In the genomic region with DNA sequence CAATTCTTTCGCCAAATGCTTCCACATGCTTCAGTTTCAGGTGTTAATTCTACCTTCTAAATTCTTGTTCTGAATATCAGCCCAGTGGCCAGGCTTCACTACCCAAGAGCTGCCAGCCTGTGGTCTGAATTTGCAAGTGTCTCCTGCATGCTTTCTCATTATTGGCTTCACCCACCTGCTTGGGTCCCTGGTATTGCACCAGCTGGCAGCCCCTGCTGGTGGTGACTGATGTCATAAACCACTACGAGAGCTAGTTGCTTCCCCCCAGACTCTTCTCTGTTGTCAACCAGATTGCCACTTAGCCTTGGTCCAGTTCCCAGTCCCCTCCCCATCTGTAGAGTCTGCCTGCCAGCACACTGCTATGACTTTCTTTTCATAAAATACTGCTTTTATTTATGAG, we compare ENCODE assay signal across 11 cellular contexts.
A peak's percentile ranks its signal among the peaks of the same experiment; 100 is the strongest.
DNase-seq lines count a peak whose midpoint lies in the region; ATAC-seq and TF ChIP-seq lines count a peak whose summit lies in the region.
"Had no signal": no experiment of that assay in that cellular context is flagged by ENCODE, and none has a peak within 500 bp of the region (broad histone marks: within the 10 kb centered on the region; RNA-seq: fewer than 3 reads in every experiment).

No MANE protein-coding gene starts in this region.

- H3K4me1 ChIP-seq in OCI-LY1 (ENCODE audit: insufficient read depth, low read length, severe bottlenecking) (peaks cover 60% of the 10 kb centered on the region), testis (no peaks in the 10 kb centered on the region)

- H3K9ac ChIP-seq in OCI-LY1 (ENCODE audit: low read length): peak overlapping the region; percentile 56

- no peak overlapping the region for H3K4me3 Mint-ChIP-seq in activated CD8-positive, alpha-beta T cell treated with anti-CD3 and anti-CD28 coated beads, Interleukin-2, amount 10 ng/mL, durations not matched to agents 7 days and 5 days
- no peak overlapping the region for H3K4me3 Mint-ChIP-seq in activated naive CD8-positive, alpha-beta T cell treated with anti-CD3 and anti-CD28 coated beads for 36 hours

- no peak overlapping the region for H2AFZ ChIP-seq in OCI-LY1 (ENCODE audit: low read length)

- no peaks in the 10 kb centered on the region for H4K20me1 ChIP-seq in OCI-LY1 (ENCODE audit: insufficient read depth, low read length)

- no peak for TF ChIP-seq POLR2A in testis (IDR thresholded peaks at IDR 0.05)

- peak overlapping the region; percentile 49 for H3K4me3 ChIP-seq in OCI-LY1 (ENCODE audit: low read depth, low read length, poor library complexity, severe bottlenecking)
- H3K4me3 ChIP-seq in testis: no peak overlapping the region
- H3K4me3 ChIP-seq: thoracic aorta had no signal

- ATAC-seq in GM21367 (IDR thresholded peaks at IDR 0.05; ENCODE audit: unreplicated experiment) (peak; percentile 80), HG03175 (IDR thresholded peaks at IDR 0.05; ENCODE audit: unreplicated experiment) (peak; percentile 84)
- ATAC-seq in activated CD8-positive, alpha-beta T cell treated with anti-CD3 and anti-CD28 coated beads, Interleukin-2, amount 10 ng/mL, durations not matched to agents 7 days and 5 days: no peak

- peak overlapping the region; percentile 94 for H3K27ac ChIP-seq in OCI-LY1 (ENCODE audit: low read depth, low read length, poor library complexity, severe bottlenecking)
- H3K27ac ChIP-seq in testis: no peak overlapping the region
- H3K27ac ChIP-seq: C4-2B, thoracic aorta had no signal

- no peak overlapping the region for H3K27ac Mint-ChIP-seq in activated CD8-positive, alpha-beta T cell treated with anti-CD3 and anti-CD28 coated beads, Interleukin-2, amount 10 ng/mL, durations not matched to agents 7 days and 5 days
- H3K27ac Mint-ChIP-seq in activated naive CD8-positive, alpha-beta T cell treated with anti-CD3 and anti-CD28 coated beads for 36 hours: no peak overlapping the region

- H3K36me3 Mint-ChIP-seq in activated CD8-positive, alpha-beta T cell treated with anti-CD3 and anti-CD28 coated beads, Interleukin-2, amount 10 ng/mL, durations not matched to agents 7 days and 5 days (ENCODE audit: low read depth): peaks cover 2% of the 10 kb centered on the region
- H3K36me3 Mint-ChIP-seq in activated naive CD8-positive, alpha-beta T cell treated with anti-CD3 and anti-CD28 coated beads for 36 hours: no peaks in the 10 kb centered on the region
- H3K36me3 Mint-ChIP-seq: brain had no signal

- H3K9me3 ChIP-seq in OCI-LY1 (ENCODE audit: low read length) (no peaks in the 10 kb centered on the region), testis (no peaks in the 10 kb centered on the region)
- H3K9me3 ChIP-seq: thoracic aorta had no signal

- H3K79me2 ChIP-seq in OCI-LY1 (ENCODE audit: insufficient read depth, low read length): no peaks in the 10 kb centered on the region

- H3K36me3 ChIP-seq in OCI-LY1 (ENCODE audit: insufficient read depth, low read length): no peaks in the 10 kb centered on the region
- no peaks in the 10 kb centered on the region for H3K36me3 ChIP-seq in testis (ENCODE audit: low read depth, missing control alignments)
- H3K36me3 ChIP-seq: thoracic aorta had no signal

- CTCF ChIA-PET in activated CD8-positive, alpha-beta T cell treated with anti-CD3 and anti-CD28 coated beads, Interleukin-2, amount 10 ng/mL, durations not matched to agents 7 days and 5 days (lab: Charles Lee): no interaction called here

- WGBS in testis, 2 donors: 85 to 89% methylated on average over 2 of the region's 2 CpGs

- POLR2A ChIA-PET in activated CD8-positive, alpha-beta T cell treated with anti-CD3 and anti-CD28 coated beads, Interleukin-2, amount 10 ng/mL, durations not matched to agents 7 days and 5 days (lab: Charles Lee): no interaction called here

- in situ Hi-C loops in G401 (cut with HindIII; ENCODE audit: low sequenced_read_pairs): no loop called here

- H3K27me3 ChIP-seq in OCI-LY1 (ENCODE audit: insufficient read depth, low read length) (no peaks in the 10 kb centered on the region), testis (no peaks in the 10 kb centered on the region)

- H3K9me3 Mint-ChIP-seq in activated CD8-positive, alpha-beta T cell treated with anti-CD3 and anti-CD28 coated beads, Interleukin-2, amount 10 ng/mL, durations not matched to agents 7 days and 5 days (ENCODE audit: insufficient read depth): peaks cover 7% of the 10 kb centered on the region
- H3K9me3 Mint-ChIP-seq in activated naive CD8-positive, alpha-beta T cell treated with anti-CD3 and anti-CD28 coated beads for 36 hours: peaks cover 6% of the 10 kb centered on the region

- TF ChIP-seq CTCF in OCI-LY1 (IDR thresholded peaks at IDR 0.05; ENCODE audit: low read length) (peak; percentile 24; the same call in 1 of the 2 replicates), testis (IDR thresholded peaks at IDR 0.05) (no peak)

- DNase-seq in G401 (ENCODE audit: low spot score) (peak; percentile 64), testis (no peak)
- no peak for DNase-seq in activated naive CD4-positive, alpha-beta T cell treated with anti-CD3 and anti-CD28 coated beads, Interleukin-2, amount 50 U/mL, for 16 hours
- DNase-seq in activated CD8-positive, alpha-beta T cell treated with anti-CD3 and anti-CD28 coated beads, Interleukin-2, amount 10 ng/mL, durations not matched to agents 7 days and 5 days: no peak
- DNase-seq in activated naive CD8-positive, alpha-beta T cell treated with anti-CD3 and anti-CD28 coated beads for 36 hours: no peak

- H3F3A ChIP-seq in OCI-LY1 (ENCODE audit: insufficient read depth, low read length): no peaks in the 10 kb centered on the region

- H3K4me2 ChIP-seq in OCI-LY1 (ENCODE audit: low read length): peak overlapping the region; percentile 62

- H3K27me3 Mint-ChIP-seq in activated CD8-positive, alpha-beta T cell treated with anti-CD3 and anti-CD28 coated beads, Interleukin-2, amount 10 ng/mL, durations not matched to agents 7 days and 5 days (ENCODE audit: low read depth): peaks cover 2% of the 10 kb centered on the region
- H3K27me3 Mint-ChIP-seq in activated naive CD8-positive, alpha-beta T cell treated with anti-CD3 and anti-CD28 coated beads for 36 hours: no peaks in the 10 kb centered on the region
- H3K27me3 Mint-ChIP-seq: brain had no signal

- no peaks in the 10 kb centered on the region for H3K9me2 ChIP-seq in OCI-LY1 (ENCODE audit: low read depth, low read length)

- no peaks in the 10 kb centered on the region for H3K4me1 Mint-ChIP-seq in activated CD8-positive, alpha-beta T cell treated with anti-CD3 and anti-CD28 coated beads, Interleukin-2, amount 10 ng/mL, durations not matched to agents 7 days and 5 days (ENCODE audit: low read depth)
- no peaks in the 10 kb centered on the region for H3K4me1 Mint-ChIP-seq in activated naive CD8-positive, alpha-beta T cell treated with anti-CD3 and anti-CD28 coated beads for 36 hours

- intact Hi-C loops in testis (cut with DNase I; ENCODE audit: low total_unique reads): no loop called here
